In genomic region chr15:69253156-69253555, GRCh38 we compare ENCODE assay signal across 11 cellular contexts. TPM values are rescaled to one million over a fixed set of nuclear protein-coding genes. Genes with fewer than 3 reads are reported as not detected.
DNase-seq lines count a peak whose midpoint lies in the region; ATAC-seq lines count a peak whose summit lies in the region.
"Had no signal": no experiment of that assay in that cellular context is flagged by ENCODE, and none has a peak within 500 bp of the region (broad histone marks: within the 10 kb centered on the region; RNA-seq: fewer than 3 reads in every experiment).

No MANE protein-coding gene starts in this region.

- DNase-seq in ELR (ENCODE audit: low read depth) (peak; percentile 92), NCI-H446 (lab: John Stamatoyannopoulos, UW) (peak; percentile 6 to 76), dermis microvascular lymphatic vessel endothelial cell (ENCODE audit: low read depth in 2 of 2) (peak; percentile 7 to 86), occipital lobe (lab: John Stamatoyannopoulos, UW) (peak; percentile 16), ecto neural progenitor cell (ENCODE audit: low spot score) (no peak)
- DNase-seq in activated CD4-positive, CD25-positive, alpha-beta regulatory T cell (lab: John Stamatoyannopoulos, UW): no peak
- DNase-seq in activated CD8-positive, alpha-beta memory T cell treated with anti-CD3 and anti-CD28 coated beads, Interleukin-2, amount 50 U/mL, for 48 hours: no peak
- DNase-seq: central memory CD4-positive, alpha-beta T cell; NCI-H1417 had no signal

- no peak for ATAC-seq in GM21786 (IDR thresholded peaks at IDR 0.05; ENCODE audit: unreplicated experiment)
- ATAC-seq: activated CD4-positive, CD25-positive, alpha-beta regulatory T cell treated with anti-CD3 and anti-CD28 coated beads, Interleukin-2, amount 50 U/mL, for 24 hours had no signal

RNA-seq across cellular contexts. Expression of gene PAQR5, which starts 45.6 kb away (rescaled TPM):
- total RNA-seq in dermis microvascular lymphatic vessel endothelial cell (not detected in 2 replicates), occipital lobe (1.1 TPM)

Comparison
In these comparisons a context has a peak if more than half of its experiments do, and no peak if none do; other contexts are left out.
1. DNase-seq: peak in ELR (single experiment), NCI-H446 (2 of 2), dermis microvascular lymphatic vessel endothelial cell (2 of 2) and occipital lobe (single experiment); none in activated CD4-positive, CD25-positive, alpha-beta regulatory T cell (0 of 4), activated CD8-positive, alpha-beta memory T cell treated with anti-CD3 and anti-CD28 coated beads, Interleukin-2, amount 50 U/mL, for 48 hours (single experiment) and ecto neural progenitor cell (single experiment).